ENCODE assay signal across 9 cellular contexts in the genomic region with DNA sequence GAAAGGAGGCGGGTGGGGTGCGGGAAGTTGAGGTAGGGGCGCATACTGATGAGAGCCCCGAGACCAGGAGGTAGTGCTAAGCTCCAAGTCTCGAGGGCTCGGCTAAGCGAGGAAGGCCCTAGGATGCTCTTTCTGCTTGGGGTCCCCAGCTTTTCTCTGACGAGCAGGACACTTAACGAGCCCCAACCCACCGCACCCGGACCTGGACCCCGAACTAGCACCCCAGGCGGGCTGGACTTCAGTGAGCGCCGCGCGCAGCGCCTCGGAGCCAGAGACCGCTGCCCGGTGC. TPM values are rescaled to one million over a fixed set of nuclear protein-coding genes. Genes with fewer than 3 reads are reported as not detected.
DNase-seq lines count a peak whose midpoint lies in the region; TF ChIP-seq lines count a peak whose summit lies in the region.
"Had no signal": no experiment of that assay in that cellular context is flagged by ENCODE, and none has a peak within 500 bp of the region (broad histone marks: within the 10 kb centered on the region; RNA-seq: fewer than 3 reads in every experiment).

No MANE protein-coding gene starts in this region.

- H3K4ac ChIP-seq in mesenchymal stem cell (ENCODE audit: low read depth in 1 of 2, low read length in 2 of 2) = no peak overlapping the region

- DNase-seq in HAP-1 (ENCODE audit: low spot score in 2 of 2) (no peak), astrocyte of the spinal cord (ENCODE audit: low read depth, low spot score) (no peak), mesenchymal stem cell (no peak), suprapubic skin (ENCODE audit: low spot score in 2 of 2) (no peak), D341Med (ENCODE audit: low spot score) (no peak), glomerular visceral epithelial cell (ENCODE audit: extremely low spot score) (no peak)
- DNase-seq in activated CD4-positive, alpha-beta T cell treated with anti-CD3 and anti-CD28 coated beads for 1 hour = no peak

- peak overlapping the region; percentile 63 for H3K4me2 ChIP-seq in mesenchymal stem cell (ENCODE audit: low read length, poor library complexity, severe bottlenecking)

- H3K9ac ChIP-seq in mesenchymal stem cell (ENCODE audit: low read length) = no peak overlapping the region

- in situ Hi-C loops in HAP-1 (cut with MboI; ENCODE audit: low sequenced_read_pairs) (loop anchor here (5.0 kb wide), 1 partner anchor 54 kb away; no protein-coding TSS in a partner anchor), astrocyte of the spinal cord (cut with HindIII; ENCODE audit: low sequenced_read_pairs) (no loop called here)

- no peaks in the 10 kb centered on the region for H3K79me1 ChIP-seq in mesenchymal stem cell (replicated peaks; ENCODE audit: low read length, poor library complexity, severe bottlenecking)

- no peak overlapping the region for H4K91ac ChIP-seq in mesenchymal stem cell (ENCODE audit: low read length)

- WGBS in mesenchymal stem cell = 5% methylated on average over 20 of the region's 21 CpGs
- WGBS in suprapubic skin = 44% methylated on average over 18 of the region's 21 CpGs

- H2BK5ac ChIP-seq in mesenchymal stem cell (ENCODE audit: low read depth, low read length, poor library complexity, severe bottlenecking) = no peak overlapping the region

- TF ChIP-seq POLR2A in suprapubic skin (IDR thresholded peaks at IDR 0.05) = no peak

- TF ChIP-seq EP300 in suprapubic skin (IDR thresholded peaks at IDR 0.05) = no peak

- H3K36me3 ChIP-seq in HAP-1 (replicated peaks) (no peaks in the 10 kb centered on the region), mesenchymal stem cell (ENCODE audit: control insufficient read depth in 1 of 2, insufficient read depth in 2 of 2, low read depth in 1 of 2, low read length in 2 of 2) (no peaks in the 10 kb centered on the region), suprapubic skin (no peaks in the 10 kb centered on the region)

- no peak overlapping the region for H2BK12ac ChIP-seq in mesenchymal stem cell (ENCODE audit: low read length in 2 of 2)

- peak overlapping the region; percentile 49 for H2AFZ ChIP-seq in mesenchymal stem cell (ENCODE audit: low read depth, low read length)

- H2AK5ac ChIP-seq in mesenchymal stem cell (ENCODE audit: low read length, severe bottlenecking) = no peak overlapping the region

- no peak overlapping the region for H3K14ac ChIP-seq in mesenchymal stem cell (ENCODE audit: low read length in 2 of 2)

- H4K8ac ChIP-seq in mesenchymal stem cell (ENCODE audit: low read length) = no peak overlapping the region

- no peak overlapping the region for H3K23ac ChIP-seq in mesenchymal stem cell (ENCODE audit: low read length in 2 of 2)

- TF ChIP-seq CTCF in astrocyte of the spinal cord (IDR thresholded peaks at IDR 0.05; ENCODE audit: low read depth, low read length) (no peak), suprapubic skin (IDR thresholded peaks at IDR 0.05) (no peak)

- H3K4me3 ChIP-seq in HAP-1 (peak overlapping the region; percentile 39), astrocyte of the spinal cord (ENCODE audit: low read depth, low read length) (peak overlapping the region; percentile 31), mesenchymal stem cell (ENCODE audit: insufficient read depth in 1 of 2, low read depth in 1 of 2, low read length in 2 of 2) (peak overlapping the region in 1 of 2 experiments; percentile 43), suprapubic skin (peak overlapping the region; percentile 47)

- no peak overlapping the region for H2BK120ac ChIP-seq in mesenchymal stem cell (ENCODE audit: low read depth, low read length)

- H3K4me1 ChIP-seq in HAP-1 = peaks cover 7% of the 10 kb centered on the region
- peaks cover 52% of the 10 kb centered on the region for H3K4me1 ChIP-seq in mesenchymal stem cell (ENCODE audit: control insufficient read depth, insufficient read depth, low read depth, low read length)
- peaks cover 46% of the 10 kb centered on the region for H3K4me1 ChIP-seq in suprapubic skin

- no peak overlapping the region for H3K27ac ChIP-seq in mesenchymal stem cell (ENCODE audit: low read length, poor library complexity, severe bottlenecking)
- H3K27ac ChIP-seq in suprapubic skin = no peak overlapping the region

- H3K18ac ChIP-seq in mesenchymal stem cell (ENCODE audit: low read depth in 1 of 2, low read length in 2 of 2) = no peak overlapping the region

- H3K27me3 ChIP-seq in HAP-1 (ENCODE audit: low read depth) = no peaks in the 10 kb centered on the region
- H3K27me3 ChIP-seq in mesenchymal stem cell (ENCODE audit: control insufficient read depth in 1 of 2, insufficient read depth in 1 of 2, low read length in 2 of 2) = peaks cover 94 to 96% of the 10 kb centered on the region in 2 experiments
- peaks cover 52% of the 10 kb centered on the region for H3K27me3 ChIP-seq in suprapubic skin

- H2BK15ac ChIP-seq in mesenchymal stem cell (ENCODE audit: low read depth, poor library complexity, severe bottlenecking) = no peak overlapping the region

- no peaks in the 10 kb centered on the region for H3K9me3 ChIP-seq in HAP-1
- no peaks in the 10 kb centered on the region for H3K9me3 ChIP-seq in mesenchymal stem cell (ENCODE audit: control insufficient read depth, low read length)
- no peaks in the 10 kb centered on the region for H3K9me3 ChIP-seq in suprapubic skin

RNA-seq across cellular contexts. Expression of a gene that starts 4.7 kb away (rescaled TPM):
- polyA plus RNA-seq in mesenchymal stem cell (2013, experiment 1 of 2) = not detected
- polyA plus RNA-seq in mesenchymal stem cell (2013, experiment 2 of 2) = not detected
- 1 to 10 TPM in 2 of 4 donors, under 1 TPM in 1, not detected in 1; 0.73 to 1.2 (median 1.1) TPM for total RNA-seq in suprapubic skin
- total RNA-seq: lung microvascular endothelial cell had no signal

RNA-seq across cellular contexts. Expression of a gene that starts 5.0 kb away (rescaled TPM):
- 1.6 TPM for polyA plus RNA-seq in mesenchymal stem cell (2013, experiment 1 of 2)
- 1.8 TPM for polyA plus RNA-seq in mesenchymal stem cell (2013, experiment 2 of 2)
- 1 to 10 TPM in 2 of 4 donors, under 1 TPM in 2; 0.62 to 2.2 (median 1.1) TPM for total RNA-seq in suprapubic skin

RNA-seq across cellular contexts. Expression of a gene that starts 18.7 kb away (rescaled TPM):
- 7.5 TPM for polyA plus RNA-seq in mesenchymal stem cell (2013, experiment 1 of 2)
- 6.9 TPM for polyA plus RNA-seq in mesenchymal stem cell (2013, experiment 2 of 2)
- total RNA-seq in suprapubic skin = 10 to 100 TPM in 1 of 4 donors, 1 to 10 TPM in 3; 4.0 to 14.6 (median 5.9) TPM

RNA-seq across cellular contexts. Expression of a gene that starts 25.5 kb away (rescaled TPM):
- 42.1 TPM for polyA plus RNA-seq in mesenchymal stem cell (2013, experiment 1 of 2)
- 43.0 TPM for polyA plus RNA-seq in mesenchymal stem cell (2013, experiment 2 of 2)
- total RNA-seq in suprapubic skin = 10 to 100 TPM; 22.7 to 42.6 (median 27.2) TPM

RNA-seq across cellular contexts. Expression of a gene that starts 46.8 kb away (rescaled TPM):
- polyA plus RNA-seq in mesenchymal stem cell (2013, experiment 1 of 2) = not detected
- not detected for polyA plus RNA-seq in mesenchymal stem cell (2013, experiment 2 of 2)
- total RNA-seq in suprapubic skin = 1 to 10 TPM in 2 of 4 donors, not detected in 2; 1.1 to 1.5 TPM
- total RNA-seq: lung microvascular endothelial cell, SK-MEL-5 had no signal
